ENCODE assay signal across 1 cellular context in the genomic region with DNA sequence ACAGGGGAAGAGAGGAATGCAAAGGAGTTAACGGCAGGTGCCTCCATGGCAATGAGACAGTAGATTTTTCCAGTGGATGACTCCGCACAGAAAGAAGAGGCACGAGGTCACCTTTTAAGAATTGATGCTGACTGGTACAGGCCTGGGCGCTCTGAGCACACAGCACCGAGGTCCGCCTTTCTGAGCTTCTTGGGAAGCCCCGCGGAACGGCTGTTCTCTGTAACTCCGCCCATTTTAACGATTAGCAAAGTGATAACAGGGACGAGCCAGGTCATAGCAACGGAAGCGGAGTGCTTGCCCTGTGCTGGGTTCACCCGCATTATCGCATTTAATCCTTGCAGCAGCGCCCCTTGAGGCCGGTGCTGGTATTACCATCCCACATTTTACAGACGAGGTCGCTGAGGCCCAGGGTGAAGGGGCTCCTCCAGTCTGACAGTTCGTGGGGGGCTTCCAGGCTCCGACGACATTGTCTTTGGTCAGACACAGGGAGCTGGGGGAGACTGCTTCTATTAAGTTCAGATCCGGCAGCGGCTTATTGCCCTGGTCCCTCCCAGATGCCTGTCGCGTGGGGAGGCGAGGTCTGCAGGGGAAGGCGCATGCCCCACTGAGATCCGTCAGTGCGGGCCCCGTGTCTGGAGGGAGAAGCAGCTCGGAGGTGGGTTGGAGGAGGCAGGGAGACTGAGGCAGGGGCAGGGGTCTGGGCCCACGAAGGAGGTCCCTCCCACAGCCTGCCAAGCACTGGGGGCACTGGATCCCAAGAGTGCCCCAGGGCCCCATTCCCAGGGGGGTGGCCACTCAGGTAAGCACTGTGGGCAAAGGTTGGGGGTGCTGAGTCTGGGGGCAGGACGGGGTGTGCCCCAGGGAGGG.
TF ChIP-seq lines count a peak whose summit lies in the region.

No MANE protein-coding gene starts in this region.

TF ChIP-seq in SK-N-SH, 30 proteins besides CTCF, POLR2A, EP300 and RAD21 (continued from another document):
- TF ChIP-seq, protein P1, sequence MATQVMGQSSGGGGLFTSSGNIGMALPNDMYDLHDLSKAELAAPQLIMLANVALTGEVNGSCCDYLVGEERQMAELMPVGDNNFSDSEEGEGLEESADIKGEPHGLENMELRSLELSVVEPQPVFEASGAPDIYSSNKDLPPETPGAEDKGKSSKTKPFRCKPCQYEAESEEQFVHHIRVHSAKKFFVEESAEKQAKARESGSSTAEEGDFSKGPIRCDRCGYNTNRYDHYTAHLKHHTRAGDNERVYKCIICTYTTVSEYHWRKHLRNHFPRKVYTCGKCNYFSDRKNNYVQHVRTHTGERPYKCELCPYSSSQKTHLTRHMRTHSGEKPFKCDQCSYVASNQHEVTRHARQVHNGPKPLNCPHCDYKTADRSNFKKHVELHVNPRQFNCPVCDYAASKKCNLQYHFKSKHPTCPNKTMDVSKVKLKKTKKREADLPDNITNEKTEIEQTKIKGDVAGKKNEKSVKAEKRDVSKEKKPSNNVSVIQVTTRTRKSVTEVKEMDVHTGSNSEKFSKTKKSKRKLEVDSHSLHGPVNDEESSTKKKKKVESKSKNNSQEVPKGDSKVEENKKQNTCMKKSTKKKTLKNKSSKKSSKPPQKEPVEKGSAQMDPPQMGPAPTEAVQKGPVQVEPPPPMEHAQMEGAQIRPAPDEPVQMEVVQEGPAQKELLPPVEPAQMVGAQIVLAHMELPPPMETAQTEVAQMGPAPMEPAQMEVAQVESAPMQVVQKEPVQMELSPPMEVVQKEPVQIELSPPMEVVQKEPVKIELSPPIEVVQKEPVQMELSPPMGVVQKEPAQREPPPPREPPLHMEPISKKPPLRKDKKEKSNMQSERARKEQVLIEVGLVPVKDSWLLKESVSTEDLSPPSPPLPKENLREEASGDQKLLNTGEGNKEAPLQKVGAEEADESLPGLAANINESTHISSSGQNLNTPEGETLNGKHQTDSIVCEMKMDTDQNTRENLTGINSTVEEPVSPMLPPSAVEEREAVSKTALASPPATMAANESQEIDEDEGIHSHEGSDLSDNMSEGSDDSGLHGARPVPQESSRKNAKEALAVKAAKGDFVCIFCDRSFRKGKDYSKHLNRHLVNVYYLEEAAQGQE (IDR thresholded peaks at IDR 0.05; ENCODE audit: low read depth, low read length) = no peak
- TF ChIP-seq MXI1 (IDR thresholded peaks at IDR 0.05; ENCODE audit: low read depth, low read length) (no peak), SIN3A (IDR thresholded peaks at IDR 0.05; ENCODE audit: borderline replicate concordance, low read depth, low read length) (no peak), ELF1 (IDR thresholded peaks at IDR 0.05) (no peak), SMC3 (IDR thresholded peaks at IDR 0.05; ENCODE audit: low read depth, low read length) (peak; percentile 49), NFIC (IDR thresholded peaks at IDR 0.05; ENCODE audit: borderline replicate concordance) (no peak), TEAD4 (IDR thresholded peaks at IDR 0.05; ENCODE audit: borderline replicate concordance, insufficient read depth) (no peak), RFX5 (IDR thresholded peaks at IDR 0.05; ENCODE audit: low read length) (no peak), TAF1 (IDR thresholded peaks at IDR 0.05; ENCODE audit: borderline replicate concordance, low read depth, low read length) (no peak), NRF1 (IDR thresholded peaks at IDR 0.05; ENCODE audit: low read depth, low read length) (no peak), RCOR1 (IDR thresholded peaks at IDR 0.05; ENCODE audit: low read length) (peak; percentile 26; the same call in 1 of the 2 replicates), JUND (IDR thresholded peaks at IDR 0.05) (no peak), FOXJ3 (CRISPR knock-in tag; IDR thresholded peaks at IDR 0.05) (no peak), GATA2 (CRISPR knock-in tag; IDR thresholded peaks at IDR 0.05) (peak; percentile 67), EZH2phosphoT487 (IDR thresholded peaks at IDR 0.05; ENCODE audit: borderline replicate concordance, low read depth) (no peak), FOSL2 (IDR thresholded peaks at IDR 0.05; ENCODE audit: borderline replicate concordance, low read depth) (no peak), MEF2A (IDR thresholded peaks at IDR 0.05; ENCODE audit: borderline replicate concordance, low read depth) (no peak), POLR2AphosphoS5 (IDR thresholded peaks at IDR 0.05; ENCODE audit: low read depth, low read length) (no peak)
- TF ChIP-seq, protein P2, sequence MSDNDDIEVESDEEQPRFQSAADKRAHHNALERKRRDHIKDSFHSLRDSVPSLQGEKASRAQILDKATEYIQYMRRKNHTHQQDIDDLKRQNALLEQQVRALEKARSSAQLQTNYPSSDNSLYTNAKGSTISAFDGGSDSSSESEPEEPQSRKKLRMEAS (IDR thresholded peaks at IDR 0.05; ENCODE audit: low read depth) = peak; percentile 43; the same call in 1 of the 2 replicates
- TF ChIP-seq, protein P3, sequence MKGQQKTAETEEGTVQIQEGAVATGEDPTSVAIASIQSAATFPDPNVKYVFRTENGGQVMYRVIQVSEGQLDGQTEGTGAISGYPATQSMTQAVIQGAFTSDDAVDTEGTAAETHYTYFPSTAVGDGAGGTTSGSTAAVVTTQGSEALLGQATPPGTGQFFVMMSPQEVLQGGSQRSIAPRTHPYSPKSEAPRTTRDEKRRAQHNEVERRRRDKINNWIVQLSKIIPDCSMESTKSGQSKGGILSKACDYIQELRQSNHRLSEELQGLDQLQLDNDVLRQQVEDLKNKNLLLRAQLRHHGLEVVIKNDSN (IDR thresholded peaks at IDR 0.05; ENCODE audit: borderline replicate concordance, low read depth) = no peak
- TF ChIP-seq, protein P4, sequence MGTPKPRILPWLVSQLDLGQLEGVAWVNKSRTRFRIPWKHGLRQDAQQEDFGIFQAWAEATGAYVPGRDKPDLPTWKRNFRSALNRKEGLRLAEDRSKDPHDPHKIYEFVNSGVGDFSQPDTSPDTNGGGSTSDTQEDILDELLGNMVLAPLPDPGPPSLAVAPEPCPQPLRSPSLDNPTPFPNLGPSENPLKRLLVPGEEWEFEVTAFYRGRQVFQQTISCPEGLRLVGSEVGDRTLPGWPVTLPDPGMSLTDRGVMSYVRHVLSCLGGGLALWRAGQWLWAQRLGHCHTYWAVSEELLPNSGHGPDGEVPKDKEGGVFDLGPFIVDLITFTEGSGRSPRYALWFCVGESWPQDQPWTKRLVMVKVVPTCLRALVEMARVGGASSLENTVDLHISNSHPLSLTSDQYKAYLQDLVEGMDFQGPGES (IDR thresholded peaks at IDR 0.05; ENCODE audit: low read depth, low read length) = no peak
- TF ChIP-seq, protein P5, sequence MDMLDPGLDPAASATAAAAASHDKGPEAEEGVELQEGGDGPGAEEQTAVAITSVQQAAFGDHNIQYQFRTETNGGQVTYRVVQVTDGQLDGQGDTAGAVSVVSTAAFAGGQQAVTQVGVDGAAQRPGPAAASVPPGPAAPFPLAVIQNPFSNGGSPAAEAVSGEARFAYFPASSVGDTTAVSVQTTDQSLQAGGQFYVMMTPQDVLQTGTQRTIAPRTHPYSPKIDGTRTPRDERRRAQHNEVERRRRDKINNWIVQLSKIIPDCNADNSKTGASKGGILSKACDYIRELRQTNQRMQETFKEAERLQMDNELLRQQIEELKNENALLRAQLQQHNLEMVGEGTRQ (IDR thresholded peaks at IDR 0.05; ENCODE audit: borderline replicate concordance, low read depth, low read length) = no peak
- TF ChIP-seq, protein P6, sequence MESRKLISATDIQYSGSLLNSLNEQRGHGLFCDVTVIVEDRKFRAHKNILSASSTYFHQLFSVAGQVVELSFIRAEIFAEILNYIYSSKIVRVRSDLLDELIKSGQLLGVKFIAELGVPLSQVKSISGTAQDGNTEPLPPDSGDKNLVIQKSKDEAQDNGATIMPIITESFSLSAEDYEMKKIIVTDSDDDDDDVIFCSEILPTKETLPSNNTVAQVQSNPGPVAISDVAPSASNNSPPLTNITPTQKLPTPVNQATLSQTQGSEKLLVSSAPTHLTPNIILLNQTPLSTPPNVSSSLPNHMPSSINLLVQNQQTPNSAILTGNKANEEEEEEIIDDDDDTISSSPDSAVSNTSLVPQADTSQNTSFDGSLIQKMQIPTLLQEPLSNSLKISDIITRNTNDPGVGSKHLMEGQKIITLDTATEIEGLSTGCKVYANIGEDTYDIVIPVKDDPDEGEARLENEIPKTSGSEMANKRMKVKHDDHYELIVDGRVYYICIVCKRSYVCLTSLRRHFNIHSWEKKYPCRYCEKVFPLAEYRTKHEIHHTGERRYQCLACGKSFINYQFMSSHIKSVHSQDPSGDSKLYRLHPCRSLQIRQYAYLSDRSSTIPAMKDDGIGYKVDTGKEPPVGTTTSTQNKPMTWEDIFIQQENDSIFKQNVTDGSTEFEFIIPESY (IDR thresholded peaks at IDR 0.05; ENCODE audit: borderline replicate concordance, low read depth) = no peak
